In genomic region chr12:106291342-106291741, GRCh38 we compare ENCODE assay signal across 2 cellular contexts.
TF ChIP-seq lines count a peak whose summit lies in the region.

No MANE protein-coding gene starts in this region.

TF ChIP-seq in WTC11, 78 proteins besides CTCF, POLR2A, EP300 and RAD21:
- TF ChIP-seq ZBTB43 (CRISPR knock-in tag; IDR thresholded peaks at IDR 0.05) (no peak), GABPB1 (CRISPR knock-in tag; IDR thresholded peaks at IDR 0.05) (peak; percentile 38; the same call in 1 of the 2 replicates)

TF ChIP-seq in HepG2, 621 proteins besides CTCF, POLR2A, EP300 and RAD21:
- TF ChIP-seq HOXA7 (CRISPR knock-in tag; IDR thresholded peaks at IDR 0.05) (no peak), ZNF557 (CRISPR knock-in tag; IDR thresholded peaks at IDR 0.05) (no peak), FOXA3 (CRISPR knock-in tag; IDR thresholded peaks at IDR 0.05) (peak; percentile 58), FOSL2 (CRISPR knock-in tag; IDR thresholded peaks at IDR 0.05) (peak; percentile 55; the same call in 1 of the 2 replicates), ATF4 (CRISPR knock-in tag; IDR thresholded peaks at IDR 0.05) (peak in 1 of 2 experiments; percentile 70; a peak in 2 of 4 replicates), GZF1 (CRISPR knock-in tag; IDR thresholded peaks at IDR 0.05) (no peak), FOXA1 (IDR thresholded peaks at IDR 0.05) (no peak), FOXA1 (CRISPR knock-in tag; IDR thresholded peaks at IDR 0.05) (peak; percentile 44; the same call in 1 of the 2 replicates), SOX13 (IDR thresholded peaks at IDR 0.05) (no peak), SOX13 (CRISPR knock-in tag; conservative IDR thresholded peaks at IDR 0.05 in 1 of 2, IDR thresholded peaks at IDR 0.05 in 1 of 2) (peak in 1 of 2 experiments; percentile 45; a peak in 1 of 4 replicates), GATAD2A (CRISPR knock-in tag; IDR thresholded peaks at IDR 0.05) (peak; percentile 64), GLMP (CRISPR knock-in tag; IDR thresholded peaks at IDR 0.05; ENCODE audit: borderline replicate concordance) (no peak), NFATC3 (CRISPR knock-in tag; IDR thresholded peaks at IDR 0.05) (no peak), ELK4 (CRISPR knock-in tag; IDR thresholded peaks at IDR 0.05; ENCODE audit: borderline replicate concordance) (no peak), ARID5B (CRISPR knock-in tag; IDR thresholded peaks at IDR 0.05) (0 out of 2 replicates have a peak, but pooled peaks have one; percentile 37), CEBPB (IDR thresholded peaks at IDR 0.05; ENCODE audit: borderline replicate concordance, low read depth, low read length) (peak; percentile 68; the same call in 1 of the 2 replicates), HINFP (CRISPR knock-in tag; IDR thresholded peaks at IDR 0.05; ENCODE audit: low read depth) (no peak), ZNF576 (CRISPR knock-in tag; IDR thresholded peaks at IDR 0.05) (no peak), MZF1 (CRISPR knock-in tag; IDR thresholded peaks at IDR 0.05; ENCODE audit: borderline replicate concordance) (no peak), NBN (conservative IDR thresholded peaks at IDR 0.05) (no peak), HOXA9 (CRISPR knock-in tag; IDR thresholded peaks at IDR 0.05; ENCODE audit: borderline replicate concordance) (no peak), CEBPG (CRISPR knock-in tag; IDR thresholded peaks at IDR 0.05) (peak; percentile 81)
